In genomic region chr6:108966855-108967755, GRCh38 we compare ENCODE assay signal across 8 cellular contexts.
DNase-seq lines count a peak whose midpoint lies in the region; TF ChIP-seq lines count a peak whose summit lies in the region.

No MANE protein-coding gene starts in this region.

- TF ChIP-seq EP300 in ovary (IDR thresholded peaks at IDR 0.05): no peak

- TF ChIP-seq POLR2A in ovary (IDR thresholded peaks at IDR 0.05): no peak

- 50 to 58% (median 55%) methylated on average over 12 of the region's 12 CpGs for WGBS in ovary, 3 donors

- peak overlapping the region; percentile 69; the same call in 1 of the 2 replicates for H3K27ac ChIP-seq in HUES6 (ENCODE audit: low read depth, low read length)
- H3K27ac ChIP-seq in ovary: no peak overlapping the region

- H3K4me1 ChIP-seq in HUES6 (ENCODE audit: control insufficient read depth, insufficient read depth, low read length) (peaks cover 28% of the 10 kb centered on the region), ovary (ENCODE audit: insufficient read depth) (peaks cover 8% of the 10 kb centered on the region)

- no peak for TF ChIP-seq CTCF in epithelial cell of esophagus (IDR thresholded peaks at IDR 0.05; ENCODE audit: insufficient read depth, low read depth, low read length, missing control alignments)
- no peak for TF ChIP-seq CTCF in ovary (IDR thresholded peaks at IDR 0.05)

- H3K27me3 ChIP-seq in HUES6 (ENCODE audit: control insufficient read depth, insufficient read depth, low read length) (no peaks in the 10 kb centered on the region), ovary (no peaks in the 10 kb centered on the region)

- no peak overlapping the region; the same call in 1 of the 2 replicates for H3K4me3 ChIP-seq in HUES6 (ENCODE audit: low read depth, low read length)
- no peak overlapping the region for H3K4me3 ChIP-seq in epithelial cell of esophagus (ENCODE audit: low read length)
- no peak overlapping the region for H3K4me3 ChIP-seq in ovary

- H3K9me3 ChIP-seq in HUES6 (ENCODE audit: control insufficient read depth, insufficient read depth, low read depth, low read length): no peaks in the 10 kb centered on the region
- H3K9me3 ChIP-seq in ovary: no peaks in the 10 kb centered on the region

- intact Hi-C loops in ovary (cut with DNase I): no loop called here

- no peak overlapping the region for H3K9ac ChIP-seq in HUES6 (ENCODE audit: low read length)

- H3K36me3 ChIP-seq in HUES6 (ENCODE audit: control insufficient read depth, insufficient read depth, low read length): no peaks in the 10 kb centered on the region
- H3K36me3 ChIP-seq in ovary: no peaks in the 10 kb centered on the region

- peak; percentile 90 for DNase-seq in SIG-M5 treated with dmso at 0.1 percent for 504 hours (lab: John Stamatoyannopoulos, UW; ENCODE audit: unreplicated experiment)
- peak; percentile 75 for DNase-seq in epithelial cell of esophagus (ENCODE audit: low read depth)
- peak; percentile 44 to 72 (median 57) for DNase-seq in ovary
- no peak for DNase-seq in GM19240 (ENCODE audit: insufficient read length, low spot score)
- DNase-seq in NCI-H2196 (lab: John Stamatoyannopoulos, UW; ENCODE audit: unreplicated experiment): no peak
- no peak for DNase-seq in germinal center (ENCODE audit: low spot score)
- no peak for DNase-seq in activated CD8-positive, alpha-beta memory T cell treated with anti-CD3 and anti-CD28 coated beads, Interleukin-2, amount 50 U/mL, for 48 hours

Comparison
In these comparisons a context has a peak if more than half of its experiments do, and no peak if none do; other contexts are left out.
1. DNase-seq: peak in SIG-M5 treated with dmso at 0.1 percent for 504 hours (single experiment), epithelial cell of esophagus (single experiment) and ovary (5 of 5); none in GM19240 (single experiment), NCI-H2196 (single experiment), germinal center (single experiment) and activated CD8-positive, alpha-beta memory T cell treated with anti-CD3 and anti-CD28 coated beads, Interleukin-2, amount 50 U/mL, for 48 hours (single experiment).